In the genomic region with DNA sequence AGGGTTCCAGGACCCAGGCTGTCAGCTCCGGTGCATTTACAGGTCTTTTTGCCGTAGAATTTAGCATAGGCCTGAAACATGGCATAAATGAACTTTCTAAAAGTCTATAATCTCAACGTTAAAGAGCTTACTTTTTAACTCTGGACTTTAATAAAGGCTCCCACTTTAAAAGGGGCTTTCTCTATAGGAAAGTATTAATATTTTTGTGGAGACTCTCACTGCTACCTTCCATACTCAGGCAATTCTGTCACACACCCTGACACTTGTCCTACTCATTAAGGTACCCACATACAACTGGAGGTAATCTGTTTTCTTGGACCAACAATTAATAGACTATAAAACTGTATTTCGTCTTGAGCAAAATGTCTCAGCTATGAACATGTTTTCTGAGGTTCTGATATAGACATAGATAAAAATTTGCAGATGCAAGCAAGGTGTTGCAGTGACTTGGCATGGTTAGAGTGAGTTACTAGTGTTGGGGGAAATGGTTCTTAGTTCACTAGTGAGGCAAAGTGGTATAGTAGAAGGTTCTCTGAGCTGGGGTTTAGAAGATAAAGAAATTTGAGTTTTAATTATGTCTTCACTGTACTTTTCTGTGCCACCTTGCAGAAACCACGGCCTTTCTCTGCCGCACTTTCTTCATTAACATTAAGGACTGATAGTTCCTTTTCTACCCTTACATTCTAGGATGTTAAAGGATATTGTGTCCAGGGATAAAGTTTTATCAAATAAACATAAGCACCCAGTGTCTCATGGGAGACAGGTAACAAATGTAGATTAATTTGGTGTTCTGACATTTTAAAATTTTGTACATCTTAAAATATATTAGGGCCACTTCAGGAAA, we compare ENCODE assay signal across 8 cellular contexts. TPM values are rescaled to one million over a fixed set of nuclear protein-coding genes. Genes with fewer than 3 reads are reported as not detected.
DNase-seq lines count a peak whose midpoint lies in the region; ATAC-seq lines count a peak whose summit lies in the region.

No MANE protein-coding gene starts in this region.

- H3K27me3 ChIP-seq in stomach smooth muscle (ENCODE audit: control insufficient read depth in 1 of 2, insufficient read depth in 2 of 2, low read length in 2 of 2), result no peaks in the 10 kb centered on the region

- ATAC-seq in HG03095 (IDR thresholded peaks at IDR 0.05; ENCODE audit: unreplicated experiment), result no peak

- H3K4me1 ChIP-seq in stomach smooth muscle (ENCODE audit: control insufficient read depth, insufficient read depth, low read length), result peaks cover 3% of the 10 kb centered on the region

- H3K9me3 ChIP-seq in iPS-18c (ENCODE audit: control insufficient read depth, insufficient read depth, low read length), result no peaks in the 10 kb centered on the region
- no peaks in the 10 kb centered on the region for H3K9me3 ChIP-seq in stomach smooth muscle (ENCODE audit: control insufficient read depth in 2 of 2, low read length in 2 of 2)

- peak overlapping the region; percentile 75 for H3K4me3 Mint-ChIP-seq in activated T-helper 1 cell treated with anti-CD3 and anti-CD28 coated beads, Interleukin-12 subunit alpha, Interleukin-12 subunit beta, Interleukin-2, Interleukin-4 antibody, amounts not matched to agents 30 ng/mL and 10 ng/mL and 1 ng/mL, durations not matched to agents 14 hours and 24 hours and 36 hours

- H3K27ac ChIP-seq in stomach smooth muscle (ENCODE audit: low read length), result peak overlapping the region; percentile 85

- no peaks in the 10 kb centered on the region for H3K36me3 ChIP-seq in stomach smooth muscle (ENCODE audit: control insufficient read depth in 2 of 2, insufficient read depth in 2 of 2, low read length in 2 of 2)

- DNase-seq in DMS 273 (lab: John Stamatoyannopoulos, UW; ENCODE audit: unreplicated experiment) (peak; percentile 42), DMS 273 treated with DMSO at 0.1 percent for 48 hours (lab: John Stamatoyannopoulos, UW) (no peak), NCI-H187 treated with DMSO at 0.1 percent for 48 hours (lab: John Stamatoyannopoulos, UW) (no peak), COLO668 (lab: John Stamatoyannopoulos, UW; ENCODE audit: unreplicated experiment) (no peak)
- DNase-seq in activated T-helper 1 cell treated with anti-CD3 and anti-CD28 coated beads, Interleukin-12 subunit alpha, Interleukin-12 subunit beta, Interleukin-2, Interleukin-4 antibody, amounts not matched to agents 30 ng/mL and 10 ng/mL and 1 ng/mL, durations not matched to agents 14 hours and 24 hours and 36 hours (ENCODE audit: low spot score), result no peak

- peaks cover 4% of the 10 kb centered on the region for H3K36me3 Mint-ChIP-seq in activated T-helper 1 cell treated with anti-CD3 and anti-CD28 coated beads, Interleukin-12 subunit alpha, Interleukin-12 subunit beta, Interleukin-2, Interleukin-4 antibody, amounts not matched to agents 30 ng/mL and 10 ng/mL and 1 ng/mL, durations not matched to agents 14 hours and 24 hours and 36 hours (ENCODE audit: low read depth)

- peak overlapping the region; percentile 85 for H3K27ac Mint-ChIP-seq in activated T-helper 1 cell treated with anti-CD3 and anti-CD28 coated beads, Interleukin-12 subunit alpha, Interleukin-12 subunit beta, Interleukin-2, Interleukin-4 antibody, amounts not matched to agents 30 ng/mL and 10 ng/mL and 1 ng/mL, durations not matched to agents 14 hours and 24 hours and 36 hours

- H3K9me3 Mint-ChIP-seq in activated T-helper 1 cell treated with anti-CD3 and anti-CD28 coated beads, Interleukin-12 subunit alpha, Interleukin-12 subunit beta, Interleukin-2, Interleukin-4 antibody, amounts not matched to agents 30 ng/mL and 10 ng/mL and 1 ng/mL, durations not matched to agents 14 hours and 24 hours and 36 hours, result no peaks in the 10 kb centered on the region

- H3K9ac ChIP-seq in stomach smooth muscle (ENCODE audit: low read length in 2 of 2), result peak overlapping the region; percentile 89 to 90

- H3K4me3 ChIP-seq in iPS-18c (ENCODE audit: insufficient read depth, low read depth, low read length) (peak overlapping the region; percentile 68), stomach smooth muscle (ENCODE audit: low read length in 2 of 2) (peak overlapping the region; percentile 77 to 91)

- peaks cover 56% of the 10 kb centered on the region for H3K4me1 Mint-ChIP-seq in activated T-helper 1 cell treated with anti-CD3 and anti-CD28 coated beads, Interleukin-12 subunit alpha, Interleukin-12 subunit beta, Interleukin-2, Interleukin-4 antibody, amounts not matched to agents 30 ng/mL and 10 ng/mL and 1 ng/mL, durations not matched to agents 14 hours and 24 hours and 36 hours (ENCODE audit: low read depth)

- intact Hi-C loops in activated T-helper 1 cell treated with anti-CD3 and anti-CD28 coated beads, Interleukin-12 subunit alpha, Interleukin-12 subunit beta, Interleukin-2, Interleukin-4 antibody, amounts not matched to agents 30 ng/mL and 10 ng/mL and 1 ng/mL, durations not matched to agents 14 hours and 24 hours and 36 hours (cut with micrococcal nuclease), result loop anchor here (1.0 to 5.0 kb wide), 5 partner anchors 93 to 1555 kb away; a partner anchor contains a TSS

- H3K27me3 Mint-ChIP-seq in activated T-helper 1 cell treated with anti-CD3 and anti-CD28 coated beads, Interleukin-12 subunit alpha, Interleukin-12 subunit beta, Interleukin-2, Interleukin-4 antibody, amounts not matched to agents 30 ng/mL and 10 ng/mL and 1 ng/mL, durations not matched to agents 14 hours and 24 hours and 36 hours (ENCODE audit: insufficient read depth), result no peaks in the 10 kb centered on the region

RNA-seq across cellular contexts. Expression of a gene that starts 10.8 kb away (rescaled TPM):
- total RNA-seq in activated T-helper 1 cell treated with anti-CD3 and anti-CD28 coated beads, Interleukin-12 subunit alpha, Interleukin-12 subunit beta, Interleukin-2, Interleukin-4 antibody, amounts not matched to agents 30 ng/mL and 10 ng/mL and 1 ng/mL, durations not matched to agents 14 hours and 24 hours and 36 hours, result 20.5 and 21.9 TPM in 2 replicates
